Comparison of ENCODE assay signal across 1 cellular context in genomic region chr1:36398370-36398977, GRCh38.
TF ChIP-seq lines count a peak whose summit lies in the region.

No MANE protein-coding gene starts in this region.

TF ChIP-seq in HCT116, 20 proteins besides CTCF, POLR2A, EP300 and RAD21 (continued from another document):
- no peak for TF ChIP-seq CEBPB (IDR thresholded peaks at IDR 0.05; ENCODE audit: low read depth)
- TF ChIP-seq FOSL1 (IDR thresholded peaks at IDR 0.05; ENCODE audit: low read depth): no peak
- TF ChIP-seq EZH2phosphoT487 (IDR thresholded peaks at IDR 0.05; ENCODE audit: borderline replicate concordance): no peak
- TF ChIP-seq CBX3 (IDR thresholded peaks at IDR 0.05; ENCODE audit: low read depth): no peak
- TF ChIP-seq MAX (IDR thresholded peaks at IDR 0.05): no peak
- TF ChIP-seq EZH2 (IDR thresholded peaks at IDR 0.05): no peak
TF ChIP-seq in HCT116: peak in this region for 0.
